In genomic region chr12:68223067-68223747, GRCh38 we compare ENCODE assay signal across 8 cellular contexts. TPM values are rescaled to one million over a fixed set of nuclear protein-coding genes. Genes with fewer than 3 reads are reported as not detected.
DNase-seq lines count a peak whose midpoint lies in the region; ATAC-seq and TF ChIP-seq lines count a peak whose summit lies in the region.

No MANE protein-coding gene starts in this region.

- peak; percentile 85 for TF ChIP-seq CTCF in DOHH2 (IDR thresholded peaks at IDR 0.05; ENCODE audit: low read depth, low read length, poor library complexity, severe bottlenecking)
- TF ChIP-seq CTCF in LNCaP clone FGC (IDR thresholded peaks at IDR 0.05; ENCODE audit: control insufficient read depth, extremely low read depth, insufficient read depth): peak; percentile 95
- TF ChIP-seq CTCF in RWPE1 (conservative IDR thresholded peaks at IDR 0.05; ENCODE audit: low read depth): peak; percentile 84
- peak; percentile 80 for TF ChIP-seq CTCF in foreskin fibroblast (IDR thresholded peaks at IDR 0.05; ENCODE audit: low read depth, low read length)
- TF ChIP-seq CTCF in osteoblast (IDR thresholded peaks at IDR 0.05; ENCODE audit: extremely low read depth, low read depth, low read length): peak; percentile 98
- peak; percentile 79 for TF ChIP-seq CTCF in thoracic aorta (IDR thresholded peaks at IDR 0.05)

- POLR2A ChIA-PET in RWPE1 (lab: Yijun Ruan, JAX; ENCODE audit: low non-redundant PET): no interaction called here

- H3K4me1 Mint-ChIP-seq in activated T-helper 2 cell treated with anti-CD3 and anti-CD28 coated beads, Interferon-gamma antibody, Interleukin-2, Interleukin-4, amounts not matched to agents 10 μg/mL and 5 μg/mL and 100 μg/mL, durations not matched to agents 14 hours and 24 hours and 36 hours (ENCODE audit: low read depth): peaks cover 25% of the 10 kb centered on the region

- H3K36me3 ChIP-seq in DOHH2 (ENCODE audit: control insufficient read depth, low read length) (no peaks in the 10 kb centered on the region), osteoblast (ENCODE audit: insufficient read depth, low read length) (no peaks in the 10 kb centered on the region), thoracic aorta (no peaks in the 10 kb centered on the region)

- H3K27ac Mint-ChIP-seq in activated T-helper 2 cell treated with anti-CD3 and anti-CD28 coated beads, Interferon-gamma antibody, Interleukin-2, Interleukin-4, amounts not matched to agents 10 μg/mL and 5 μg/mL and 100 μg/mL, durations not matched to agents 14 hours and 24 hours and 36 hours: no peak overlapping the region

- H3K4me2 ChIP-seq in DOHH2 (ENCODE audit: low read length) (peak overlapping the region; percentile 44), osteoblast (ENCODE audit: insufficient read depth, low read length) (peak overlapping the region; percentile 93)

- H3K36me3 Mint-ChIP-seq in activated T-helper 2 cell treated with anti-CD3 and anti-CD28 coated beads, Interferon-gamma antibody, Interleukin-2, Interleukin-4, amounts not matched to agents 10 μg/mL and 5 μg/mL and 100 μg/mL, durations not matched to agents 14 hours and 24 hours and 36 hours (ENCODE audit: low read depth): no peaks in the 10 kb centered on the region

- H3K4me3 ChIP-seq in DOHH2 (ENCODE audit: low read length) (no peak overlapping the region), LNCaP clone FGC (ENCODE audit: low read depth, low read length) (no peak overlapping the region), foreskin fibroblast (ENCODE audit: low read depth in 1 of 2, low read length in 2 of 2) (no peak overlapping the region), osteoblast (ENCODE audit: insufficient read depth, low read length) (peak overlapping the region; percentile 67), thoracic aorta (peak overlapping the region; percentile 53)

- no peaks in the 10 kb centered on the region for H3K9me3 Mint-ChIP-seq in activated T-helper 2 cell treated with anti-CD3 and anti-CD28 coated beads, Interferon-gamma antibody, Interleukin-2, Interleukin-4, amounts not matched to agents 10 μg/mL and 5 μg/mL and 100 μg/mL, durations not matched to agents 14 hours and 24 hours and 36 hours

- H3K4me1 ChIP-seq in DOHH2 (ENCODE audit: control insufficient read depth, low read length): peaks cover 7% of the 10 kb centered on the region
- H3K4me1 ChIP-seq in osteoblast (ENCODE audit: insufficient read depth, low read length): peaks cover 40% of the 10 kb centered on the region
- no peaks in the 10 kb centered on the region for H3K4me1 ChIP-seq in thoracic aorta (ENCODE audit: control insufficient read depth in 1 of 2, low read depth in 2 of 2)

- H3K27me3 Mint-ChIP-seq in activated T-helper 2 cell treated with anti-CD3 and anti-CD28 coated beads, Interferon-gamma antibody, Interleukin-2, Interleukin-4, amounts not matched to agents 10 μg/mL and 5 μg/mL and 100 μg/mL, durations not matched to agents 14 hours and 24 hours and 36 hours (ENCODE audit: low read depth): peaks cover 44% of the 10 kb centered on the region

- peaks cover 6% of the 10 kb centered on the region; the same call in 1 of the 2 replicates for H3K27me3 ChIP-seq in DOHH2 (ENCODE audit: control insufficient read depth, low read length)
- peaks cover 10% of the 10 kb centered on the region for H3K27me3 ChIP-seq in osteoblast (ENCODE audit: insufficient read depth, low read length)
- H3K27me3 ChIP-seq in thoracic aorta (replicated peaks; ENCODE audit: insufficient read depth): no peaks in the 10 kb centered on the region

- H3K9me2 ChIP-seq in DOHH2 (replicated peaks; ENCODE audit: control insufficient read depth, low read length): no peaks in the 10 kb centered on the region

- H3F3A ChIP-seq in DOHH2 (ENCODE audit: control insufficient read depth, insufficient read depth): no peaks in the 10 kb centered on the region

- peak; percentile 97 for ATAC-seq in GM21786 (IDR thresholded peaks at IDR 0.05; ENCODE audit: unreplicated experiment)
- peak; percentile 75 for ATAC-seq in thoracic aorta (ENCODE audit: insufficient number of reproducible peaks, low FRiP score, low read depth)

- intact Hi-C loops in activated T-helper 2 cell treated with anti-CD3 and anti-CD28 coated beads, Interferon-gamma antibody, Interleukin-2, Interleukin-4, amounts not matched to agents 10 μg/mL and 5 μg/mL and 100 μg/mL, durations not matched to agents 14 hours and 24 hours and 36 hours (cut with micrococcal nuclease): loop anchor here (1.0 to 5.0 kb wide), 4 partner anchors 18 to 181 kb away; no protein-coding TSS in a partner anchor

- CTCF ChIA-PET in RWPE1 (lab: Yijun Ruan, JAX): interaction anchor here (0.6 to 1.6 kb wide), 14 partner anchors 9 to 893 kb away, joined by 3 to 11 read pairs (median 4); partner anchors contain the start of gene MDM1

- peak; percentile 59 for DNase-seq in LNCaP clone FGC (ENCODE audit: low read depth)
- DNase-seq in RWPE1 (ENCODE audit: low spot score): peak; percentile 81
- DNase-seq in activated T-helper 2 cell treated with anti-CD3 and anti-CD28 coated beads, Interferon-gamma antibody, Interleukin-2, Interleukin-4, amounts not matched to agents 10 μg/mL and 5 μg/mL and 100 μg/mL, durations not matched to agents 14 hours and 24 hours and 36 hours (ENCODE audit: low spot score): peak; percentile 59
- DNase-seq in foreskin fibroblast: peak; percentile 77 to 93
- peak; percentile 21 for DNase-seq in osteoblast (ENCODE audit: insufficient read length, low spot score, missing footprints)
- DNase-seq in thoracic aorta (ENCODE audit: low spot score): peak; percentile 55

- H2AFZ ChIP-seq in osteoblast (ENCODE audit: low read length): peak overlapping the region; percentile 90

- H3K27ac ChIP-seq in DOHH2 (ENCODE audit: low read depth, low read length) (no peak overlapping the region), RWPE1 (no peak overlapping the region), osteoblast (ENCODE audit: low read depth, low read length) (peak overlapping the region; percentile 89), thoracic aorta (no peak overlapping the region)

- H3K4me3 Mint-ChIP-seq in activated T-helper 2 cell treated with anti-CD3 and anti-CD28 coated beads, Interferon-gamma antibody, Interleukin-2, Interleukin-4, amounts not matched to agents 10 μg/mL and 5 μg/mL and 100 μg/mL, durations not matched to agents 14 hours and 24 hours and 36 hours (ENCODE audit: low read depth): no peak overlapping the region

- H4K20me1 ChIP-seq in DOHH2 (ENCODE audit: control insufficient read depth, insufficient read depth, low read depth, low read length) (no peaks in the 10 kb centered on the region), osteoblast (ENCODE audit: insufficient read depth, low read length) (no peaks in the 10 kb centered on the region)

- no peaks in the 10 kb centered on the region for H3K9me3 ChIP-seq in DOHH2 (ENCODE audit: control insufficient read depth, insufficient read depth, low read length)
- H3K9me3 ChIP-seq in osteoblast (ENCODE audit: low read depth, low read length): no peaks in the 10 kb centered on the region
- no peaks in the 10 kb centered on the region for H3K9me3 ChIP-seq in thoracic aorta

- H3K79me2 ChIP-seq in DOHH2 (ENCODE audit: control insufficient read depth, low read length): no peaks in the 10 kb centered on the region
- no peaks in the 10 kb centered on the region for H3K79me2 ChIP-seq in osteoblast (ENCODE audit: insufficient read depth, low read length)

RNA-seq across cellular contexts. Expression of gene IL26, which starts 2.4 kb away (rescaled TPM):
- 0.27 and 0.30 TPM in 2 replicates for total RNA-seq in activated T-helper 2 cell treated with anti-CD3 and anti-CD28 coated beads, Interferon-gamma antibody, Interleukin-2, Interleukin-4, amounts not matched to agents 10 μg/mL and 5 μg/mL and 100 μg/mL, durations not matched to agents 14 hours and 24 hours and 36 hours
- total RNA-seq in osteoblast (2.4 and 3.6 TPM in 2 replicates), thoracic aorta (not detected)

RNA-seq across cellular contexts. Expression of gene IL22, which starts 30.2 kb away (rescaled TPM):
- total RNA-seq in activated T-helper 2 cell treated with anti-CD3 and anti-CD28 coated beads, Interferon-gamma antibody, Interleukin-2, Interleukin-4, amounts not matched to agents 10 μg/mL and 5 μg/mL and 100 μg/mL, durations not matched to agents 14 hours and 24 hours and 36 hours: 0.80 TPM in 1 of 2 replicates, not detected in the other
- total RNA-seq in osteoblast (not detected in 2 replicates), thoracic aorta (not detected)

Comparison
In these comparisons a context has a peak if more than half of its experiments do, and no peak if none do; other contexts are left out.
1. H3K4me3 ChIP-seq: peak in osteoblast (single experiment) and thoracic aorta (single experiment); none in DOHH2 (single experiment), LNCaP clone FGC (single experiment) and foreskin fibroblast (0 of 2).
2. DNase-seq: peak in every context shown above with its lines; median percentile 85 in foreskin fibroblast; 81 in RWPE1; 59 in LNCaP clone FGC; 59 in activated T-helper 2 cell treated with anti-CD3 and anti-CD28 coated beads, Interferon-gamma antibody, Interleukin-2, Interleukin-4, amounts not matched to agents 10 μg/mL and 5 μg/mL and 100 μg/mL, durations not matched to agents 14 hours and 24 hours and 36 hours; 55 in thoracic aorta; 21 in osteoblast.
3. Peak in every context shown above with its lines, with median percentiles within 50 percentile points of each other: CTCF ChIP-seq.